In genomic region chr1:6519491-6519934, GRCh38 we compare ENCODE assay signal across 1 cellular context.
TF ChIP-seq lines count a peak whose summit lies in the region.

No MANE protein-coding gene starts in this region.

TF ChIP-seq in IMR-90, 13 proteins besides CTCF, POLR2A, EP300 and RAD21 (continued from another document):
- TF ChIP-seq ELK1 (IDR thresholded peaks at IDR 0.05; ENCODE audit: borderline replicate concordance, low read depth, low read length): no peak
- TF ChIP-seq RFX5 (IDR thresholded peaks at IDR 0.05; ENCODE audit: low read depth, low read length): no peak
- no peak for TF ChIP-seq SMC3 (IDR thresholded peaks at IDR 0.05; ENCODE audit: low read depth, low read length)
- no peak for TF ChIP-seq NFE2L2 (IDR thresholded peaks at IDR 0.05; ENCODE audit: low read depth, low read length)
- TF ChIP-seq MAZ (IDR thresholded peaks at IDR 0.05; ENCODE audit: borderline replicate concordance, low read depth, low read length): no peak
- TF ChIP-seq CEBPB (IDR thresholded peaks at IDR 0.05; ENCODE audit: low read depth, low read length): no peak
- no peak for TF ChIP-seq FOS (IDR thresholded peaks at IDR 0.05; ENCODE audit: low read depth, low read length)
- TF ChIP-seq MXI1 (IDR thresholded peaks at IDR 0.05; ENCODE audit: borderline replicate concordance, low read depth, low read length): no peak
- TF ChIP-seq USF2 (IDR thresholded peaks at IDR 0.05; ENCODE audit: low read depth, low read length): no peak
- no peak for TF ChIP-seq BHLHE40 (IDR thresholded peaks at IDR 0.05; ENCODE audit: low read depth, low read length)
